ENCODE assay signal across 12 cellular contexts in genomic region chr2:71884303-71885042, GRCh38.
DNase-seq lines count a peak whose midpoint lies in the region; ATAC-seq and TF ChIP-seq lines count a peak whose summit lies in the region.
"Had no signal": no experiment of that assay in that cellular context is flagged by ENCODE, and none has a peak within 500 bp of the region (broad histone marks: within the 10 kb centered on the region; RNA-seq: fewer than 3 reads in every experiment).

No MANE protein-coding gene starts in this region.

- H3K4me3 ChIP-seq in GM23338, result no peak overlapping the region

- H3K4me1 Mint-ChIP-seq in GM23338, result no peaks in the 10 kb centered on the region

- DNase-seq in HCEC 1CT (peak; percentile 45), OCI-M1 (lab: John Stamatoyannopoulos, UW) (peak; percentile 67), dermis microvascular lymphatic vessel endothelial cell (ENCODE audit: low read depth in 2 of 2) (peak; percentile 20 to 59), non-pigmented ciliary epithelial cell (ENCODE audit: low read depth) (peak; percentile 36), NCI-H128 (lab: John Stamatoyannopoulos, UW; ENCODE audit: unreplicated experiment) (no peak), GM23338 (ENCODE audit: low spot score) (no peak), NAMALWA (ENCODE audit: low spot score) (no peak), 8988T (no peak)
- DNase-seq: anterior cingulate cortex, NCI-H524 treated with DMSO at 0.1 percent for 48 hours had no signal

- ATAC-seq in GM23338, result no peak
- ATAC-seq: esophagus mucosa had no signal

- H4K20me1 ChIP-seq in GM23338 (replicated peaks; ENCODE audit: insufficient read depth), result no peaks in the 10 kb centered on the region

- no peaks in the 10 kb centered on the region for H3K9me2 ChIP-seq in GM23338 (ENCODE audit: insufficient read depth)

- no peak for TF ChIP-seq CTCF in GM23338 (conservative IDR thresholded peaks at IDR 0.05; ENCODE audit: low read depth in 2 of 2)

- no peaks in the 10 kb centered on the region for H3K36me3 ChIP-seq in GM23338 (ENCODE audit: insufficient read depth)

- no peak overlapping the region for H3K4me3 Mint-ChIP-seq in GM23338

- H3K36me3 Mint-ChIP-seq in GM23338 (ENCODE audit: low read depth), result no peaks in the 10 kb centered on the region

- no peak overlapping the region for H2AFZ ChIP-seq in GM23338

- H3F3A ChIP-seq in GM23338 (replicated peaks; ENCODE audit: low read depth), result no peaks in the 10 kb centered on the region

- peaks cover 7% of the 10 kb centered on the region; the same call in 2 of the 3 replicates for H3K9me3 Mint-ChIP-seq in GM23338

- H3K27me3 ChIP-seq in GM23338 (ENCODE audit: insufficient read depth), result no peaks in the 10 kb centered on the region

- H3K27ac Mint-ChIP-seq in GM23338, result no peak overlapping the region

- H3K27me3 Mint-ChIP-seq in GM23338 (ENCODE audit: insufficient read depth, low read depth, poor library complexity), result peaks cover 2% of the 10 kb centered on the region

- no peak overlapping the region for H3K4me2 ChIP-seq in GM23338
- H3K4me2 ChIP-seq: KMS-11 had no signal

- no peaks in the 10 kb centered on the region for H3K4me1 ChIP-seq in GM23338 (ENCODE audit: insufficient read depth)

- H3K79me2 ChIP-seq in GM23338 (replicated peaks; ENCODE audit: insufficient read depth), result no peaks in the 10 kb centered on the region

- H3K27ac ChIP-seq in GM23338 (ENCODE audit: low read depth), result no peak overlapping the region
- H3K27ac ChIP-seq: KMS-11 had no signal

TF ChIP-seq in GM23338, 12 proteins besides CTCF, POLR2A, EP300 and RAD21:
- no peak for TF ChIP-seq ZNF462 (CRISPR knock-in tag; IDR thresholded peaks at IDR 0.05)
- TF ChIP-seq ZNF331 (CRISPR knock-in tag; IDR thresholded peaks at IDR 0.05; ENCODE audit: low read depth), result no peak
- no peak for TF ChIP-seq EZH2phosphoT487 (IDR thresholded peaks at IDR 0.05; ENCODE audit: unreplicated experiment)
- TF ChIP-seq STAT1 (IDR thresholded peaks at IDR 0.05; ENCODE audit: unreplicated experiment), result no peak
- TF ChIP-seq NANOG (IDR thresholded peaks at IDR 0.05; ENCODE audit: borderline replicate concordance), result no peak
- TF ChIP-seq REST (IDR thresholded peaks at IDR 0.05; ENCODE audit: unreplicated experiment), result no peak
- no peak for TF ChIP-seq POLR2AphosphoS5 (IDR thresholded peaks at IDR 0.05; ENCODE audit: low read depth)
- no peak for TF ChIP-seq EZH2 (IDR thresholded peaks at IDR 0.05; ENCODE audit: low read depth, unreplicated experiment)
- no peak for TF ChIP-seq JUNB (IDR thresholded peaks at IDR 0.05; ENCODE audit: unreplicated experiment)

Comparison
In these comparisons a context has a peak if more than half of its experiments do, and no peak if none do; other contexts are left out.
1. DNase-seq: peak in HCEC 1CT (single experiment), OCI-M1 (single experiment), dermis microvascular lymphatic vessel endothelial cell (2 of 2) and non-pigmented ciliary epithelial cell (single experiment); none in NCI-H128 (single experiment), GM23338 (single experiment), NAMALWA (single experiment) and 8988T (single experiment).